Comparison of ENCODE assay signal across 1 cellular context in the genomic region with DNA sequence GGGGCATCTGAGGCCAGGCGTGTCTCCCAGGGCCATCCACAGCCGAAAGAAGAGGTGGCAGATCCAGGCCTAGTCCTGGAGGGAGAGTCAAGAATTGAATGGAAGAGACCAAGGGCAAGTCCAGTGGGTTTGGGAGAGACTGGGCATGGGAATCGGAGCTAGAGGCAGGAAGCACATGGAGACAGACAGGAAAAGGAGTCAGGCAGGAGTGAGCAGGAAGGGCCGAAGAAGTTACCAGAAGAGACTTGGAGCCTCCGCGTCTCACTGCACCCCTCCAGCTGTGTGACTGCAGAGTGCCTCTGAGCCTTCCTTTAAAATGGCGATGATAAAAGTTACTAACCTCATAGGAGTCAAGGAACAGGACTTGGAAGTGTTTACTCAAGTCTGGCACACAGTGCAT.
TF ChIP-seq lines count a peak whose summit lies in the region.

No MANE protein-coding gene starts in this region.

TF ChIP-seq in IMR-90, 13 proteins besides CTCF, POLR2A, EP300 and RAD21 (continued from another document):
- TF ChIP-seq, protein P1, sequence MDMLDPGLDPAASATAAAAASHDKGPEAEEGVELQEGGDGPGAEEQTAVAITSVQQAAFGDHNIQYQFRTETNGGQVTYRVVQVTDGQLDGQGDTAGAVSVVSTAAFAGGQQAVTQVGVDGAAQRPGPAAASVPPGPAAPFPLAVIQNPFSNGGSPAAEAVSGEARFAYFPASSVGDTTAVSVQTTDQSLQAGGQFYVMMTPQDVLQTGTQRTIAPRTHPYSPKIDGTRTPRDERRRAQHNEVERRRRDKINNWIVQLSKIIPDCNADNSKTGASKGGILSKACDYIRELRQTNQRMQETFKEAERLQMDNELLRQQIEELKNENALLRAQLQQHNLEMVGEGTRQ (IDR thresholded peaks at IDR 0.05; ENCODE audit: low read depth, low read length), result no peak
- TF ChIP-seq, protein P2, sequence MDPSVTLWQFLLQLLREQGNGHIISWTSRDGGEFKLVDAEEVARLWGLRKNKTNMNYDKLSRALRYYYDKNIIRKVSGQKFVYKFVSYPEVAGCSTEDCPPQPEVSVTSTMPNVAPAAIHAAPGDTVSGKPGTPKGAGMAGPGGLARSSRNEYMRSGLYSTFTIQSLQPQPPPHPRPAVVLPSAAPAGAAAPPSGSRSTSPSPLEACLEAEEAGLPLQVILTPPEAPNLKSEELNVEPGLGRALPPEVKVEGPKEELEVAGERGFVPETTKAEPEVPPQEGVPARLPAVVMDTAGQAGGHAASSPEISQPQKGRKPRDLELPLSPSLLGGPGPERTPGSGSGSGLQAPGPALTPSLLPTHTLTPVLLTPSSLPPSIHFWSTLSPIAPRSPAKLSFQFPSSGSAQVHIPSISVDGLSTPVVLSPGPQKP (IDR thresholded peaks at IDR 0.05; ENCODE audit: borderline replicate concordance, low read depth, low read length), result no peak
- TF ChIP-seq MXI1 (IDR thresholded peaks at IDR 0.05; ENCODE audit: borderline replicate concordance, low read depth, low read length) (no peak), FOS (IDR thresholded peaks at IDR 0.05; ENCODE audit: low read depth, low read length) (no peak), MAFK (IDR thresholded peaks at IDR 0.05; ENCODE audit: low read depth, low read length) (no peak), SMC3 (IDR thresholded peaks at IDR 0.05; ENCODE audit: low read depth, low read length) (no peak), BHLHE40 (IDR thresholded peaks at IDR 0.05; ENCODE audit: low read depth, low read length) (no peak), NFE2L2 (IDR thresholded peaks at IDR 0.05; ENCODE audit: low read depth, low read length) (no peak), MAZ (IDR thresholded peaks at IDR 0.05; ENCODE audit: borderline replicate concordance, low read depth, low read length) (no peak), RCOR1 (IDR thresholded peaks at IDR 0.05; ENCODE audit: insufficient replicate concordance, low read length) (no peak)
